In genomic region chr6:51001399-51001798, GRCh38 we compare ENCODE assay signal across 23 cellular contexts.
A peak's percentile ranks its signal among the peaks of the same experiment; 100 is the strongest.
DNase-seq lines count a peak whose midpoint lies in the region; ATAC-seq, FAIRE-seq and TF ChIP-seq lines count a peak whose summit lies in the region.
"Had no signal": no experiment of that assay in that cellular context is flagged by ENCODE, and none has a peak within 500 bp of the region (broad histone marks: within the 10 kb centered on the region; RNA-seq: fewer than 3 reads in every experiment).

No MANE protein-coding gene starts in this region.

- peak overlapping the region; percentile 49 for H2AFZ ChIP-seq in K562 (ENCODE audit: low read depth, low read length)
- no peak overlapping the region for H2AFZ ChIP-seq in mammary epithelial cell (ENCODE audit: low read depth, low read length)

- no peak overlapping the region for H3K4me2 ChIP-seq in K562 (ENCODE audit: insufficient read depth, low read length)
- H3K4me2 ChIP-seq in mammary epithelial cell (ENCODE audit: insufficient read depth, low read depth, low read length): no peak overlapping the region
- H3K4me2 ChIP-seq: A549; BLaER1 treated with 17β-estradiol and CSF1 and Interleukin-3, amounts not matched to agents 10 nM and 100 nM had no signal

- intact Hi-C loops in K562 (cut with micrococcal nuclease) (no loop called here), mammary epithelial cell (cut with micrococcal nuclease) (no loop called here)

- no peak for FAIRE-seq in K562 (lab: Jason Lieb, UNC)
- FAIRE-seq: A549, D721Med, G401.6, GM12892, H54 had no signal

- H3K4me3 ChIP-seq in K562: no peak overlapping the region
- H3K4me3 ChIP-seq in liver (ENCODE audit: low read depth in 1 of 3, low read length in 3 of 3): no peak overlapping the region
- H3K4me3 ChIP-seq in mammary epithelial cell (replicated peaks in 1 of 3; ENCODE audit: insufficient read depth in 1 of 3, low read depth in 2 of 3, low read length in 3 of 3): no peak overlapping the region
- no peak overlapping the region for H3K4me3 ChIP-seq in SJCRH30
- H3K4me3 ChIP-seq: A549; BLaER1 treated with 17β-estradiol and CSF1 and Interleukin-3, amounts not matched to agents 10 nM and 100 nM; HAP-1 had no signal

- H3K27me3 ChIP-seq in K562 (ENCODE audit: control insufficient read depth in 2 of 2, insufficient read depth in 2 of 2, low read length in 2 of 2) (no peaks in the 10 kb centered on the region), liver (ENCODE audit: control insufficient read depth in 4 of 4, insufficient read depth in 4 of 4, low read length in 3 of 4) (no peaks in the 10 kb centered on the region), mammary epithelial cell (ENCODE audit: insufficient read depth, low read length) (no peaks in the 10 kb centered on the region), SJCRH30 (no peaks in the 10 kb centered on the region)
- H3K27me3 ChIP-seq: BE2C; BLaER1 treated with 17β-estradiol and CSF1 and Interleukin-3, amounts not matched to agents 10 nM and 100 nM had no signal

- H4K20me1 ChIP-seq in K562 (replicated peaks; ENCODE audit: control insufficient read depth, insufficient read depth, low read length) (no peaks in the 10 kb centered on the region), mammary epithelial cell (ENCODE audit: insufficient read depth, low read length) (no peaks in the 10 kb centered on the region)
- H4K20me1 ChIP-seq: BLaER1 treated with 17β-estradiol and CSF1 and Interleukin-3, amounts not matched to agents 10 nM and 100 nM had no signal

- no peak for TF ChIP-seq POLR2A in K562 (conservative IDR thresholded peaks at IDR 0.05)
- no peak for TF ChIP-seq POLR2A in erythroblast (IDR thresholded peaks at IDR 0.05; ENCODE audit: low read length)

- H3K4me1 ChIP-seq in K562 (replicated peaks in 1 of 2; ENCODE audit: control insufficient read depth in 2 of 2, insufficient read depth in 2 of 2, low read length in 2 of 2) (peaks cover 0 to 9% of the 10 kb centered on the region in 2 experiments; a peak in 2 of 5 replicates), liver (ENCODE audit: control insufficient read depth in 4 of 4, insufficient read depth in 4 of 4, low read length in 3 of 4) (peaks cover 0 to 4% (median 0%) of the 10 kb centered on the region in 4 donors), mammary epithelial cell (ENCODE audit: insufficient read depth, low read length) (no peaks in the 10 kb centered on the region), SJCRH30 (no peaks in the 10 kb centered on the region)
- H3K4me1 ChIP-seq: A549, BE2C, HAP-1 had no signal

- 62% methylated on average over 1 of the region's 1 CpG for WGBS in K562 (ENCODE audit: insufficient coverage, low coverage, missing lambda C conversion rate)
- WGBS in liver: 46% methylated on average over 1 of the region's 1 CpG
- WGBS in mammary epithelial cell (ENCODE audit: low coverage, missing lambda C conversion rate): 75% methylated on average over 1 of the region's 1 CpG

- TF ChIP-seq CTCF in K562 (IDR thresholded peaks at IDR 0.05 in 2 of 3, conservative IDR thresholded peaks at IDR 0.05 in 1 of 3; ENCODE audit: insufficient read depth in 2 of 3, low read depth in 1 of 3, low read length in 3 of 3) (no peak), liver (IDR thresholded peaks at IDR 0.05; ENCODE audit: low read depth, low read length, missing input control) (no peak), mammary epithelial cell (conservative IDR thresholded peaks at IDR 0.05 in 1 of 2, IDR thresholded peaks at IDR 0.05 in 1 of 2; ENCODE audit: extremely low read depth in 1 of 2, insufficient read depth in 1 of 2, low read depth in 1 of 2, low read length in 2 of 2) (no peak)

- H3K9ac ChIP-seq in K562 (ENCODE audit: insufficient read depth in 1 of 2, low read depth in 2 of 2, low read length in 2 of 2) (no peak overlapping the region), liver (ENCODE audit: low read depth in 1 of 2, low read length in 2 of 2) (no peak overlapping the region), mammary epithelial cell (ENCODE audit: insufficient read depth, low read length) (no peak overlapping the region)
- H3K9ac ChIP-seq: BLaER1 treated with 17β-estradiol and CSF1 and Interleukin-3, amounts not matched to agents 10 nM and 100 nM had no signal

- CTCF ChIA-PET in K562 (lab: Yijun Ruan, JAX; ENCODE audit: low intra/inter-chr PET ratio): no interaction called here
- CTCF ChIA-PET in mammary epithelial cell (lab: Charles Lee; ENCODE audit: low non-redundant PET): no interaction called here

- TF ChIP-seq EP300 in K562 (IDR thresholded peaks at IDR 0.05; ENCODE audit: low read length): no peak

- H3K9me1 ChIP-seq in K562 (ENCODE audit: control insufficient read depth, insufficient read depth, low read length): no peaks in the 10 kb centered on the region

- no peak overlapping the region for H3K27ac ChIP-seq in K562 (ENCODE audit: extremely low read depth, low read depth, low read length)
- H3K27ac ChIP-seq in liver (ENCODE audit: low read depth in 1 of 2, low read length in 2 of 2): no peak overlapping the region
- no peak overlapping the region for H3K27ac ChIP-seq in mammary epithelial cell (ENCODE audit: insufficient read depth, low read depth, low read length)
- H3K27ac ChIP-seq in SJCRH30: no peak overlapping the region
- H3K27ac ChIP-seq: A549; BLaER1 treated with 17β-estradiol and CSF1 and Interleukin-3, amounts not matched to agents 10 nM and 100 nM had no signal

- BruUV-seq in K562 (replicated peaks; lab: Mats Ljungman, UMichigan): no TSS peak
- no TSS peak for BruUV-seq in mammary epithelial cell (replicated peaks; lab: Mats Ljungman, UMichigan)

- dilution Hi-C loops in mammary epithelial cell (cut with HindIII; ENCODE audit: low sequenced_read_pairs): no loop called here

- TF ChIP-seq RAD21 in K562 (CRISPR knock-in tag; conservative IDR thresholded peaks at IDR 0.05 in 1 of 2, IDR thresholded peaks at IDR 0.05 in 1 of 2): no peak
- peak in 1 of 2 donors; percentile 5 for TF ChIP-seq RAD21 in liver (IDR thresholded peaks at IDR 0.05)

- no peaks in the 10 kb centered on the region for H3K9me3 ChIP-seq in K562 (replicated peaks; ENCODE audit: control insufficient read depth, insufficient read depth, low read depth, low read length)
- no peaks in the 10 kb centered on the region for H3K9me3 ChIP-seq in liver (ENCODE audit: control insufficient read depth in 4 of 4, low read length in 3 of 4)
- no peaks in the 10 kb centered on the region for H3K9me3 ChIP-seq in mammary epithelial cell (replicated peaks; ENCODE audit: insufficient read depth, low read length)
- H3K9me3 ChIP-seq in SJCRH30 (replicated peaks): no peaks in the 10 kb centered on the region
- H3K9me3 ChIP-seq: A549; BE2C; BLaER1 treated with 17β-estradiol and CSF1 and Interleukin-3, amounts not matched to agents 10 nM and 100 nM; HAP-1 had no signal

- H3K79me2 ChIP-seq in K562 (ENCODE audit: control insufficient read depth, insufficient read depth, low read length) (no peaks in the 10 kb centered on the region), mammary epithelial cell (ENCODE audit: insufficient read depth, low read length) (no peaks in the 10 kb centered on the region)

- peak; percentile 24; the same call in 1 of the 3 replicates for ATAC-seq in K562
- ATAC-seq: A549 had no signal

- POLR2A ChIA-PET in K562 (lab: Yijun Ruan, JAX): interaction anchor here (0.9 to 1.2 kb wide), 3 partner anchors 12 to 33 kb away, joined by 3 to 8 read pairs (median 4); no protein-coding TSS in a partner anchor

- in situ Hi-C loops in K562 (cut with MboI): no loop called here
- in situ Hi-C loops in mammary epithelial cell (cut with MboI; ENCODE audit: low sequenced_read_pairs in 2 of 2): no loop called here

- H3K36me3 ChIP-seq in K562 (ENCODE audit: control insufficient read depth, insufficient read depth, low read length) (no peaks in the 10 kb centered on the region), liver (ENCODE audit: control insufficient read depth in 4 of 4, insufficient read depth in 3 of 4, low read depth in 1 of 4, low read length in 3 of 4) (no peaks in the 10 kb centered on the region), mammary epithelial cell (ENCODE audit: insufficient read depth, low read length) (no peaks in the 10 kb centered on the region), SJCRH30 (no peaks in the 10 kb centered on the region)
- H3K36me3 ChIP-seq: BE2C; BLaER1 treated with 17β-estradiol and CSF1 and Interleukin-3, amounts not matched to agents 10 nM and 100 nM; HAP-1 had no signal

- DNase-seq in DMS53 treated with DMSO at 0.1 percent for 48 hours (lab: John Stamatoyannopoulos, UW; ENCODE audit: unreplicated experiment) (peak; percentile 18), K562 (ENCODE audit: extremely low read depth in 1 of 4, low spot score in 3 of 4) (no peak), erythroblast (lab: John Stamatoyannopoulos, UW) (no peak), mammary epithelial cell (no peak), SJCRH30 (no peak)
- DNase-seq: 8988T; ACHN; AML-193; BE2C; CD4-positive, alpha-beta T cell; CD8-positive, alpha-beta memory T cell; DMS 273 treated with DMSO at 0.1 percent for 48 hours; DND-41; GOT3; HFFc6 had no signal

TF ChIP-seq in K562, 482 proteins besides CTCF, POLR2A, EP300 and RAD21 (continues in another document):
- TF ChIP-seq U2AF2 (optimal IDR thresholded peaks at IDR 0.05; ENCODE audit: low read depth, low read length) (no peak), IFI16 (CRISPR knock-in tag; IDR thresholded peaks at IDR 0.05) (no peak), TEAD1 (CRISPR knock-in tag; IDR thresholded peaks at IDR 0.05) (no peak)

TF ChIP-seq in liver, 16 proteins besides CTCF, POLR2A, EP300 and RAD21 (continues in another document):
- TF ChIP-seq REST (IDR thresholded peaks at IDR 0.05): no peak
